ENCODE assay signal across 10 cellular contexts in genomic region chr10:76583711-76584161, GRCh38.
A peak's percentile ranks its signal among the peaks of the same experiment; 100 is the strongest.
DNase-seq lines count a peak whose midpoint lies in the region; TF ChIP-seq lines count a peak whose summit lies in the region.
"Had no signal": no experiment of that assay in that cellular context is flagged by ENCODE, and none has a peak within 500 bp of the region (broad histone marks: within the 10 kb centered on the region; RNA-seq: fewer than 3 reads in every experiment).

No MANE protein-coding gene starts in this region.

- CTCF ChIA-PET in HEK293T (lab: Yijun Ruan, JAX), result no interaction called here

- peak overlapping the region; percentile 41 for H3K27ac ChIP-seq in hepatocyte
- H3K27ac ChIP-seq in thyroid gland, result peak overlapping the region; percentile 67 to 90 (median 78)

- H3K36me3 ChIP-seq in adipocyte (ENCODE audit: control insufficient read depth, insufficient read depth, low read length, severe bottlenecking) (no peaks in the 10 kb centered on the region), hepatocyte (replicated peaks; ENCODE audit: insufficient read depth, low read depth) (no peaks in the 10 kb centered on the region), thyroid gland (no peaks in the 10 kb centered on the region)

- no peak overlapping the region for H3K4me3 Mint-ChIP-seq in T-helper 2 cell treated with Interferon-gamma antibody and Interleukin-4, amounts not matched to agents 5 μg/mL and 100 μg/mL, for 36 hours
- no peak overlapping the region for H3K4me3 Mint-ChIP-seq in activated T-helper 2 cell treated with anti-CD3 and anti-CD28 coated beads, Interferon-gamma antibody, Interleukin-2, Interleukin-4, amounts not matched to agents 10 μg/mL and 5 μg/mL and 100 μg/mL, durations not matched to agents 14 hours and 24 hours and 36 hours (ENCODE audit: low read depth)
- H3K4me3 Mint-ChIP-seq: activated naive CD4-positive, alpha-beta T cell treated with anti-CD3 and anti-CD28 coated beads, Interleukin-2, amount 10 ng/mL, durations not matched to agents 7 days and 5 days had no signal

- H3K4me1 Mint-ChIP-seq in T-helper 2 cell treated with Interferon-gamma antibody and Interleukin-4, amounts not matched to agents 5 μg/mL and 100 μg/mL, for 36 hours (ENCODE audit: low read depth), result no peaks in the 10 kb centered on the region
- H3K4me1 Mint-ChIP-seq in activated T-helper 2 cell treated with anti-CD3 and anti-CD28 coated beads, Interferon-gamma antibody, Interleukin-2, Interleukin-4, amounts not matched to agents 10 μg/mL and 5 μg/mL and 100 μg/mL, durations not matched to agents 14 hours and 24 hours and 36 hours (ENCODE audit: low read depth), result no peaks in the 10 kb centered on the region
- H3K4me1 Mint-ChIP-seq: activated naive CD4-positive, alpha-beta T cell treated with anti-CD3 and anti-CD28 coated beads, Interleukin-2, amount 10 ng/mL, durations not matched to agents 7 days and 5 days had no signal

- H3K9me2 ChIP-seq in hepatocyte (replicated peaks; ENCODE audit: insufficient read depth), result no peaks in the 10 kb centered on the region

- H3K79me2 ChIP-seq in hepatocyte, result no peaks in the 10 kb centered on the region

- TF ChIP-seq CTCF in hepatocyte (IDR thresholded peaks at IDR 0.05; ENCODE audit: poor library complexity) (no peak), thyroid gland (IDR thresholded peaks at IDR 0.05) (no peak)

- no peak overlapping the region for H2AFZ ChIP-seq in hepatocyte

- intact Hi-C loops in thyroid gland (cut with DNase I), result no loop called here
- intact Hi-C loops in activated T-helper 2 cell treated with anti-CD3 and anti-CD28 coated beads, Interferon-gamma antibody, Interleukin-2, Interleukin-4, amounts not matched to agents 10 μg/mL and 5 μg/mL and 100 μg/mL, durations not matched to agents 14 hours and 24 hours and 36 hours (cut with micrococcal nuclease), result no loop called here

- WGBS in hepatocyte (ENCODE audit: low lambda C conversion rate, missing lambda C conversion rate), result 30% methylated on average over 3 of the region's 3 CpGs
- WGBS in thyroid gland, 2 donors, result 14 to 25% methylated on average over 3 of the region's 3 CpGs

- H3K27ac Mint-ChIP-seq in T-helper 2 cell treated with Interferon-gamma antibody and Interleukin-4, amounts not matched to agents 5 μg/mL and 100 μg/mL, for 36 hours, result no peak overlapping the region
- no peak overlapping the region for H3K27ac Mint-ChIP-seq in activated T-helper 2 cell treated with anti-CD3 and anti-CD28 coated beads, Interferon-gamma antibody, Interleukin-2, Interleukin-4, amounts not matched to agents 10 μg/mL and 5 μg/mL and 100 μg/mL, durations not matched to agents 14 hours and 24 hours and 36 hours
- H3K27ac Mint-ChIP-seq: activated naive CD4-positive, alpha-beta T cell treated with anti-CD3 and anti-CD28 coated beads, Interleukin-2, amount 10 ng/mL, durations not matched to agents 7 days and 5 days had no signal

- peaks cover 4% of the 10 kb centered on the region for H3K9me3 Mint-ChIP-seq in T-helper 2 cell treated with Interferon-gamma antibody and Interleukin-4, amounts not matched to agents 5 μg/mL and 100 μg/mL, for 36 hours
- H3K9me3 Mint-ChIP-seq in activated T-helper 2 cell treated with anti-CD3 and anti-CD28 coated beads, Interferon-gamma antibody, Interleukin-2, Interleukin-4, amounts not matched to agents 10 μg/mL and 5 μg/mL and 100 μg/mL, durations not matched to agents 14 hours and 24 hours and 36 hours, result peaks cover 10% of the 10 kb centered on the region

- H3K9me3 ChIP-seq in adipocyte (ENCODE audit: control insufficient read depth, low read length) (no peaks in the 10 kb centered on the region), hepatocyte (ENCODE audit: low read depth) (no peaks in the 10 kb centered on the region), thyroid gland (no peaks in the 10 kb centered on the region)

- TF ChIP-seq POLR2A in thyroid gland (IDR thresholded peaks at IDR 0.05), result no peak

- H3K27me3 ChIP-seq in adipocyte (replicated peaks; ENCODE audit: control insufficient read depth, insufficient read depth, low read length) (no peaks in the 10 kb centered on the region), hepatocyte (no peaks in the 10 kb centered on the region), thyroid gland (no peaks in the 10 kb centered on the region)

- no peaks in the 10 kb centered on the region for H3K36me3 Mint-ChIP-seq in T-helper 2 cell treated with Interferon-gamma antibody and Interleukin-4, amounts not matched to agents 5 μg/mL and 100 μg/mL, for 36 hours (ENCODE audit: low read depth)
- no peaks in the 10 kb centered on the region for H3K36me3 Mint-ChIP-seq in activated T-helper 2 cell treated with anti-CD3 and anti-CD28 coated beads, Interferon-gamma antibody, Interleukin-2, Interleukin-4, amounts not matched to agents 10 μg/mL and 5 μg/mL and 100 μg/mL, durations not matched to agents 14 hours and 24 hours and 36 hours (ENCODE audit: low read depth)
- H3K36me3 Mint-ChIP-seq: activated naive CD4-positive, alpha-beta T cell treated with anti-CD3 and anti-CD28 coated beads, Interleukin-2, amount 10 ng/mL, durations not matched to agents 7 days and 5 days had no signal

- no peak for DNase-seq in HEK293T (ENCODE audit: extremely low spot score)
- DNase-seq in adipocyte (ENCODE audit: low read depth), result peak; percentile 93
- peak; percentile 14 for DNase-seq in hepatocyte (ENCODE audit: low spot score)
- peak; percentile 44 to 50 for DNase-seq in thyroid gland
- DNase-seq in activated CD8-positive, alpha-beta memory T cell treated with anti-CD3 and anti-CD28 coated beads, Interleukin-2, amount 50 U/mL, for 48 hours, result no peak
- no peak for DNase-seq in T-helper 2 cell treated with Interferon-gamma antibody and Interleukin-4, amounts not matched to agents 5 μg/mL and 100 μg/mL, for 36 hours (ENCODE audit: low spot score)
- DNase-seq in cortex of kidney (lab: John Stamatoyannopoulos, UW), result no peak
- no peak for DNase-seq in activated T-helper 2 cell treated with anti-CD3 and anti-CD28 coated beads, Interferon-gamma antibody, Interleukin-2, Interleukin-4, amounts not matched to agents 10 μg/mL and 5 μg/mL and 100 μg/mL, durations not matched to agents 14 hours and 24 hours and 36 hours (ENCODE audit: low spot score)
- DNase-seq: activated CD4-positive, alpha-beta T cell treated with anti-CD3 and anti-CD28 coated beads for 1 hour; activated naive CD4-positive, alpha-beta T cell treated with anti-CD3 and anti-CD28 coated beads, Interleukin-2, amount 10 ng/mL, durations not matched to agents 7 days and 5 days had no signal

- H4K20me1 ChIP-seq in hepatocyte (ENCODE audit: insufficient read depth, poor library complexity, severe bottlenecking), result no peaks in the 10 kb centered on the region

- no peak overlapping the region for H3K9ac ChIP-seq in adipocyte (ENCODE audit: low read length)

- no peaks in the 10 kb centered on the region for H3K27me3 Mint-ChIP-seq in T-helper 2 cell treated with Interferon-gamma antibody and Interleukin-4, amounts not matched to agents 5 μg/mL and 100 μg/mL, for 36 hours (ENCODE audit: low read depth)
- H3K27me3 Mint-ChIP-seq in activated T-helper 2 cell treated with anti-CD3 and anti-CD28 coated beads, Interferon-gamma antibody, Interleukin-2, Interleukin-4, amounts not matched to agents 10 μg/mL and 5 μg/mL and 100 μg/mL, durations not matched to agents 14 hours and 24 hours and 36 hours (ENCODE audit: low read depth), result no peaks in the 10 kb centered on the region
- H3K27me3 Mint-ChIP-seq: activated naive CD4-positive, alpha-beta T cell treated with anti-CD3 and anti-CD28 coated beads, Interleukin-2, amount 10 ng/mL, durations not matched to agents 7 days and 5 days had no signal

- POLR2A ChIA-PET in HEK293T (lab: Yijun Ruan, JAX), result no interaction called here

- H3K4me1 ChIP-seq in adipocyte (ENCODE audit: control insufficient read depth, insufficient read depth, low read length), result peaks cover 24% of the 10 kb centered on the region
- peaks cover 3% of the 10 kb centered on the region for H3K4me1 ChIP-seq in hepatocyte (ENCODE audit: insufficient read depth)
- H3K4me1 ChIP-seq in thyroid gland, result peaks cover 11 to 29% of the 10 kb centered on the region in 2 donors

- H3K4me2 ChIP-seq in hepatocyte, result no peak overlapping the region

- peak overlapping the region; percentile 8 for H3K4me3 ChIP-seq in adipocyte (ENCODE audit: low read length)
- no peak overlapping the region for H3K4me3 ChIP-seq in hepatocyte
- H3K4me3 ChIP-seq in thyroid gland (replicated peaks in 1 of 3), result no peak overlapping the region

TF ChIP-seq in HEK293T, 16 proteins besides CTCF, POLR2A, EP300 and RAD21:
- TF ChIP-seq CTBP1 (IDR thresholded peaks at IDR 0.05; ENCODE audit: borderline replicate concordance), result no peak
- no peak for TF ChIP-seq NFRKB (IDR thresholded peaks at IDR 0.05)
- 0 out of 2 replicates have a peak, but pooled peaks have one; percentile 17 for TF ChIP-seq PKNOX1 (IDR thresholded peaks at IDR 0.05)
- no peak for TF ChIP-seq HDGF (IDR thresholded peaks at IDR 0.05; ENCODE audit: borderline replicate concordance)
TF ChIP-seq in HEK293T: peak in this region for 1.

Comparison
In these comparisons a context has a peak if more than half of its experiments do, and no peak if none do; other contexts are left out.
1. DNase-seq: peak in adipocyte (single experiment), hepatocyte (single experiment) and thyroid gland (2 of 2); none in HEK293T (single experiment), activated CD8-positive, alpha-beta memory T cell treated with anti-CD3 and anti-CD28 coated beads, Interleukin-2, amount 50 U/mL, for 48 hours (single experiment), T-helper 2 cell treated with Interferon-gamma antibody and Interleukin-4, amounts not matched to agents 5 μg/mL and 100 μg/mL, for 36 hours (single experiment), cortex of kidney (single experiment) and activated T-helper 2 cell treated with anti-CD3 and anti-CD28 coated beads, Interferon-gamma antibody, Interleukin-2, Interleukin-4, amounts not matched to agents 10 μg/mL and 5 μg/mL and 100 μg/mL, durations not matched to agents 14 hours and 24 hours and 36 hours (single experiment).